Comparison of ENCODE assay signal across 8 cellular contexts in the genomic region with DNA sequence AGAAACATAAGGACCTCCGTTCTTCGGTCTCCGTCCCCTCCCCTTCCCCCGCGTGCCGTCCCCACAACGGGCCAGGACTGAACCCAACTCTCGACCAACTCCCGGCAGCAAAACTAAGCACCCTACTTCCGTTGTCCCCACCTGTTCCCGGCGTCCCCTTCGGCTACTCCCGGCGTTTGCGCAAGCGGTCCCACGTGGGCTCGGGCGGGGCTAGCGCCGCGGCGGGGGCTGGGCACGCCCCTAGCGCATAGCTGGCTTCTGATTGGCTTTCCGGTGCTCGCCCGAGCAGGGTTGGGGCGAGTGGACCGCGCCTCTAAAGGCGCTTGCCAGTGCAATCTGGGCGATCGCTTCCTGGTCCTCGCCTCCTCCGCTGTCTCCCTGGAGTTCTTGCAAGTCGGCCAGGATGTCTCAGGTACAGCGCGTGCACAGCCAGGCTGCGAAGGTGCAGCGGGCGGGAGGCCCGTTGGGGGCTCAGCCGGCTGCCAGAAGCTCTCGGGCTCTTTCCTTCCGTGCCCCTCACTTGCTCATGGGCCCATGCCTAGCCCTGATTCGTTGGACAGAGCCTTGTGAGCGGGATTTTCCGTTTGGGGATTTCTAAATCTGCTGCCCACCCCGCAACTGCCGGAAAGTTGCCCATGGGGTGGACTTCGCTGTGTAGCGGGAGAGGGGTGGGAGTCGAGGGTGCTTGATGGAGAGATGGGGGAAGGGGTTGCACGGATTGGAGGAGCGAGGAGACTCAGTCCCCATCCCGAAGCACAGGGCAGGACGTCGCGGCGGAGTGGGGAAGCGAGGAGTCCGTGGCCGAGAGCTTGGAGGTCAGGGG. TPM values are rescaled to one million over a fixed set of nuclear protein-coding genes. Genes with fewer than 3 reads are reported as not detected.
DNase-seq lines count a peak whose midpoint lies in the region; ATAC-seq and TF ChIP-seq lines count a peak whose summit lies in the region.

A gene (minus strand): TSS at position 186 of the 823 bp plus-strand sequence. CDS start 26,875 bp downstream, outside the sequence.
A gene (plus strand): TSS at position 329 of the 823 bp plus-strand sequence. CDS start 75 bp downstream, at position 404.

- H3K4me3 ChIP-seq in RWPE2 (ENCODE audit: severe bottlenecking) = peak within 1 kb of the TSS; percentile 65
- peak within 1 kb of the TSS; percentile 94 for H3K4me3 ChIP-seq in fibroblast of pulmonary artery (replicated peaks; ENCODE audit: low read depth, low read length)

- H3K4me1 ChIP-seq in RWPE2 (ENCODE audit: insufficient read depth, poor library complexity, severe bottlenecking) = peaks cover 5% of the 10 kb centered on the region

- peak; percentile 98 for ATAC-seq in RWPE2 (ENCODE audit: low read depth)

- no peaks in the 10 kb centered on the region for H3K27me3 Mint-ChIP-seq in nephron (ENCODE audit: low read depth)
- H3K27me3 Mint-ChIP-seq in stimulated activated naive CD8-positive, alpha-beta T cell treated with anti-CD3 and anti-CD28 coated beads, Interleukin-15, Interleukin-2, amounts not matched to agents 100 ng/mL and 50 ng/mL, for 24 hours = no peaks in the 10 kb centered on the region

- H3K36me3 Mint-ChIP-seq in nephron (ENCODE audit: low read depth) = peaks cover 35% of the 10 kb centered on the region
- peaks cover 41% of the 10 kb centered on the region for H3K36me3 Mint-ChIP-seq in stimulated activated naive CD8-positive, alpha-beta T cell treated with anti-CD3 and anti-CD28 coated beads, Interleukin-15, Interleukin-2, amounts not matched to agents 100 ng/mL and 50 ng/mL, for 24 hours (ENCODE audit: low read depth)

- DNase-seq in EH (ENCODE audit: low read depth) (peak; percentile 94), H4 (ENCODE audit: low spot score) (peak; percentile 92), LoVo (ENCODE audit: low spot score) (peak; percentile 97), RWPE2 (ENCODE audit: low spot score) (peak; percentile 95), fibroblast of pulmonary artery (ENCODE audit: low read depth) (peak; percentile 95)
- peak; percentile 89 for DNase-seq in activated effector memory CD4-positive, alpha-beta T cell treated with Interleukin-2 at 50 U/mL for 16 hours

- peaks cover 24% of the 10 kb centered on the region for H3K4me1 Mint-ChIP-seq in nephron
- H3K4me1 Mint-ChIP-seq in stimulated activated naive CD8-positive, alpha-beta T cell treated with anti-CD3 and anti-CD28 coated beads, Interleukin-15, Interleukin-2, amounts not matched to agents 100 ng/mL and 50 ng/mL, for 24 hours (ENCODE audit: low read depth) = peaks cover 61% of the 10 kb centered on the region

- H3K27me3 ChIP-seq in RWPE2 (ENCODE audit: insufficient read depth, poor library complexity, severe bottlenecking) = no peaks in the 10 kb centered on the region

- H3K27ac Mint-ChIP-seq in nephron = peak within 1 kb of the TSS; percentile 74 to 98 (median 88)
- peak within 1 kb of the TSS; percentile 99 for H3K27ac Mint-ChIP-seq in stimulated activated naive CD8-positive, alpha-beta T cell treated with anti-CD3 and anti-CD28 coated beads, Interleukin-15, Interleukin-2, amounts not matched to agents 100 ng/mL and 50 ng/mL, for 24 hours

- H3K27ac ChIP-seq in RWPE2 (ENCODE audit: poor library complexity, severe bottlenecking) = peak within 1 kb of the TSS; percentile 42

- H3K9me3 ChIP-seq in RWPE2 (ENCODE audit: severe bottlenecking) = no peaks in the 10 kb centered on the region

- peak within 1 kb of the TSS; percentile 98 to 99 (median 98) for H3K4me3 Mint-ChIP-seq in nephron
- H3K4me3 Mint-ChIP-seq in stimulated activated naive CD8-positive, alpha-beta T cell treated with anti-CD3 and anti-CD28 coated beads, Interleukin-15, Interleukin-2, amounts not matched to agents 100 ng/mL and 50 ng/mL, for 24 hours = peak within 1 kb of the TSS; percentile 98

- TF ChIP-seq CTCF in RWPE2 (IDR thresholded peaks at IDR 0.05; ENCODE audit: poor library complexity, severe bottlenecking) = no peak
- no peak for TF ChIP-seq CTCF in fibroblast of pulmonary artery (IDR thresholded peaks at IDR 0.05; ENCODE audit: low read length, missing control alignments)
- no peak for TF ChIP-seq CTCF in nephron (IDR thresholded peaks at IDR 0.05; ENCODE audit: unreplicated experiment in 3 of 3)

- H3K9me3 Mint-ChIP-seq in nephron = no peaks in the 10 kb centered on the region
- peaks cover under 1% of the 10 kb centered on the region for H3K9me3 Mint-ChIP-seq in stimulated activated naive CD8-positive, alpha-beta T cell treated with anti-CD3 and anti-CD28 coated beads, Interleukin-15, Interleukin-2, amounts not matched to agents 100 ng/mL and 50 ng/mL, for 24 hours

- H3K36me3 ChIP-seq in RWPE2 (ENCODE audit: low read depth) = peaks cover 34% of the 10 kb centered on the region

RNA-seq across cellular contexts. Expression of the first gene that starts in this region (rescaled TPM):
- 5.3 and 15.4 TPM in 2 replicates for total RNA-seq in H4 (2014; rRNA removed; shearing (Covaris generic))

RNA-seq across cellular contexts. Expression of the second gene that starts in this region (rescaled TPM):
- total RNA-seq in H4 (2014; rRNA removed; shearing (Covaris generic)) = 301 and 339 TPM in 2 replicates

Comparison
In these comparisons a context has a peak if more than half of its experiments do, and no peak if none do; other contexts are left out.
1. Peak in every context shown above with its lines: DNase-seq, ATAC-seq, H3K4me3 ChIP-seq and H3K27ac ChIP-seq.